Comparison of ENCODE assay signal across 12 cellular contexts in the genomic region with DNA sequence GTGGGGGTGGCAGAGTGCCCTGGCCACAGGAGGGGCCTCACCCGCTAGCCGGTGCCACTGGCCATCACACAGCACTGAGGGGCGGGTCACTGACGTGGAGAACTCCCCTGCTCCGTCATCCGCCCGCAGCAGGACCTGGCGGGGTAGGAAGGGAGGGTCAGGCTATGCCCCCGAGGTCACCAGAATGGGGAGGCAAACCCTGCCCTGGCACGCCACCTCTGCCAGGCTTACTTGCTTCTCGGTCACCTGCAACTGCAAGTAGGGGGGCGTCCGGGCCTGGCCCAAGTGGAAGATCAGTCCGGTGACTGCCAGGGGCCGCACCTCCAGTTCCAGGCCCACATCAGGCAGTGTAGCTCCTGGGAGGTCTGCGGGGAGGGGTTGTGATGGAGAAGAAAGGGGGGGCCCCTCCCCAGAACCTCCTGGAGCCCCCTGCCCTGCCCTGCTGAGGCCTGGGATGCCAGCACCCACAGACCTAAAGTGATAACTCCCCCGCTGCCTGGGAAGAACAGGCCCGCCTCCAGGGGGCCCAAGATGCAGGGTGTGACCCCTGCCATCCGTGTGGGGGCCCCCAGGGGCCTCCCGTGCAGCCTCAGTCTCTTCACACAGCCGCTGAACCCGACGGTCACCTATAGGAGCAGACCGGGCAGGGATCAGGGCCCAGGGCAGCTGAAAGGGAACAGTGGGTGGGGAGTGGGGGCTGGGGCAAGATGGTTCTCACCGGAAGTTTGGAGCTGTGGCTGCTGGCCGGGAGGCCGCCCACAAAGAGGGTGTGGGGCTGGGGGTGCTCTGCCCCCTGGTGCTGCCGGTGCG.
"Had no signal": no experiment of that assay in that cellular context is flagged by ENCODE, and none has a peak within 500 bp of the region (broad histone marks: within the 10 kb centered on the region; RNA-seq: fewer than 3 reads in every experiment).

No MANE protein-coding gene starts in this region.

- H3K27ac ChIP-seq: heart left ventricle, left lung, transverse colon had no signal

- H3K27me3 ChIP-seq: breast epithelium, esophagus muscularis mucosa, heart left ventricle, left lung, transverse colon had no signal

- H3K36me3 ChIP-seq: breast epithelium had no signal

- H3K4me3 ChIP-seq: breast epithelium, esophagus muscularis mucosa, heart left ventricle, left lung, skin epidermis, transverse colon had no signal

- ATAC-seq: activated CD4-positive, alpha-beta T cell treated with anti-CD3 and anti-CD28 coated beads for 36 hours; heart left ventricle; left lung; stimulated activated effector memory CD8-positive, alpha-beta T cell treated with anti-CD3 and anti-CD28 coated beads, Interleukin-12 subunit alpha, Interleukin-12 subunit beta, amount 100 ng/mL, for 72 hours had no signal

- H3K4me1 ChIP-seq: breast epithelium had no signal

- DNase-seq: activated CD4-positive, alpha-beta memory T cell treated with anti-CD3 and anti-CD28 coated beads, Interleukin-2, amount 10 ng/mL, durations not matched to agents 7 days and 5 days; activated CD4-positive, alpha-beta T cell treated with anti-CD3 and anti-CD28 coated beads for 36 hours; aorta; foreskin fibroblast; heart left ventricle; left lung; mesendoderm; transverse colon had no signal

- H3K9me3 ChIP-seq: breast epithelium, esophagus muscularis mucosa, heart left ventricle, left lung, transverse colon had no signal
